In the genomic region with DNA sequence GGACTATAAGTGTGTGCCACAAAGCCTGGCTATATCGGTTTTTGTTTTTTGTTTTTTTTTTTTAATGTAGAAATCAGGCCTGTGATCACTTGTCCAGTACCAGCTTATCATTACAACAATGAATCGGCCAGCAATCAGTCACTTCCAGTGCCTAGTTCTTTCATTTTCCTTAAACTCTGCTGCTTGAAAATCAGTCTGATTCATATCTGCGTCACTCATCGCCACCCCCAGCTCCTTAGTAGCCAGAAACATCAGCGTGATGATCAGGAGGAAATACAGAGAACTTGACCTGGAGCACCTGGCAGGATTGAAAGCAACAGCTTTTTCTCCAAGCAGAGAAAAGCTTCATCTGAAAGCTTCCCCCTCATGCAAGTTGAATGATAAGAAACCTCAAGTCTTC, we compare ENCODE assay signal across 1 cellular context.
TF ChIP-seq lines count a peak whose summit lies in the region.

No MANE protein-coding gene starts in this region.

TF ChIP-seq in SK-N-SH, 30 proteins besides CTCF, POLR2A, EP300 and RAD21 (continued from another document):
- TF ChIP-seq, protein P1, sequence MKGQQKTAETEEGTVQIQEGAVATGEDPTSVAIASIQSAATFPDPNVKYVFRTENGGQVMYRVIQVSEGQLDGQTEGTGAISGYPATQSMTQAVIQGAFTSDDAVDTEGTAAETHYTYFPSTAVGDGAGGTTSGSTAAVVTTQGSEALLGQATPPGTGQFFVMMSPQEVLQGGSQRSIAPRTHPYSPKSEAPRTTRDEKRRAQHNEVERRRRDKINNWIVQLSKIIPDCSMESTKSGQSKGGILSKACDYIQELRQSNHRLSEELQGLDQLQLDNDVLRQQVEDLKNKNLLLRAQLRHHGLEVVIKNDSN (IDR thresholded peaks at IDR 0.05; ENCODE audit: borderline replicate concordance, low read depth): no peak
- TF ChIP-seq NRF1 (IDR thresholded peaks at IDR 0.05; ENCODE audit: low read depth, low read length) (no peak), GATA2 (CRISPR knock-in tag; IDR thresholded peaks at IDR 0.05) (no peak), ELF1 (IDR thresholded peaks at IDR 0.05) (no peak), NFIC (IDR thresholded peaks at IDR 0.05; ENCODE audit: borderline replicate concordance) (peak; percentile 43), POLR2AphosphoS5 (IDR thresholded peaks at IDR 0.05; ENCODE audit: low read depth, low read length) (no peak), TEAD4 (IDR thresholded peaks at IDR 0.05; ENCODE audit: borderline replicate concordance, insufficient read depth) (no peak), MXI1 (IDR thresholded peaks at IDR 0.05; ENCODE audit: low read depth, low read length) (no peak), RFX5 (IDR thresholded peaks at IDR 0.05; ENCODE audit: low read length) (no peak), JUND (IDR thresholded peaks at IDR 0.05) (peak; percentile 76), EZH2phosphoT487 (IDR thresholded peaks at IDR 0.05; ENCODE audit: borderline replicate concordance, low read depth) (no peak), TCF12 (IDR thresholded peaks at IDR 0.05) (peak; percentile 66), GABPA (IDR thresholded peaks at IDR 0.05; ENCODE audit: low read depth) (no peak), SIN3A (IDR thresholded peaks at IDR 0.05; ENCODE audit: borderline replicate concordance, low read depth, low read length) (no peak)
- TF ChIP-seq, protein P2, sequence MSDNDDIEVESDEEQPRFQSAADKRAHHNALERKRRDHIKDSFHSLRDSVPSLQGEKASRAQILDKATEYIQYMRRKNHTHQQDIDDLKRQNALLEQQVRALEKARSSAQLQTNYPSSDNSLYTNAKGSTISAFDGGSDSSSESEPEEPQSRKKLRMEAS (IDR thresholded peaks at IDR 0.05; ENCODE audit: low read depth): no peak
- TF ChIP-seq, protein P3, sequence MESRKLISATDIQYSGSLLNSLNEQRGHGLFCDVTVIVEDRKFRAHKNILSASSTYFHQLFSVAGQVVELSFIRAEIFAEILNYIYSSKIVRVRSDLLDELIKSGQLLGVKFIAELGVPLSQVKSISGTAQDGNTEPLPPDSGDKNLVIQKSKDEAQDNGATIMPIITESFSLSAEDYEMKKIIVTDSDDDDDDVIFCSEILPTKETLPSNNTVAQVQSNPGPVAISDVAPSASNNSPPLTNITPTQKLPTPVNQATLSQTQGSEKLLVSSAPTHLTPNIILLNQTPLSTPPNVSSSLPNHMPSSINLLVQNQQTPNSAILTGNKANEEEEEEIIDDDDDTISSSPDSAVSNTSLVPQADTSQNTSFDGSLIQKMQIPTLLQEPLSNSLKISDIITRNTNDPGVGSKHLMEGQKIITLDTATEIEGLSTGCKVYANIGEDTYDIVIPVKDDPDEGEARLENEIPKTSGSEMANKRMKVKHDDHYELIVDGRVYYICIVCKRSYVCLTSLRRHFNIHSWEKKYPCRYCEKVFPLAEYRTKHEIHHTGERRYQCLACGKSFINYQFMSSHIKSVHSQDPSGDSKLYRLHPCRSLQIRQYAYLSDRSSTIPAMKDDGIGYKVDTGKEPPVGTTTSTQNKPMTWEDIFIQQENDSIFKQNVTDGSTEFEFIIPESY (IDR thresholded peaks at IDR 0.05; ENCODE audit: borderline replicate concordance, low read depth): 0 out of 2 replicates have a peak, but pooled peaks have one; percentile 15
